Comparison of ENCODE assay signal across 1 cellular context in the genomic region with DNA sequence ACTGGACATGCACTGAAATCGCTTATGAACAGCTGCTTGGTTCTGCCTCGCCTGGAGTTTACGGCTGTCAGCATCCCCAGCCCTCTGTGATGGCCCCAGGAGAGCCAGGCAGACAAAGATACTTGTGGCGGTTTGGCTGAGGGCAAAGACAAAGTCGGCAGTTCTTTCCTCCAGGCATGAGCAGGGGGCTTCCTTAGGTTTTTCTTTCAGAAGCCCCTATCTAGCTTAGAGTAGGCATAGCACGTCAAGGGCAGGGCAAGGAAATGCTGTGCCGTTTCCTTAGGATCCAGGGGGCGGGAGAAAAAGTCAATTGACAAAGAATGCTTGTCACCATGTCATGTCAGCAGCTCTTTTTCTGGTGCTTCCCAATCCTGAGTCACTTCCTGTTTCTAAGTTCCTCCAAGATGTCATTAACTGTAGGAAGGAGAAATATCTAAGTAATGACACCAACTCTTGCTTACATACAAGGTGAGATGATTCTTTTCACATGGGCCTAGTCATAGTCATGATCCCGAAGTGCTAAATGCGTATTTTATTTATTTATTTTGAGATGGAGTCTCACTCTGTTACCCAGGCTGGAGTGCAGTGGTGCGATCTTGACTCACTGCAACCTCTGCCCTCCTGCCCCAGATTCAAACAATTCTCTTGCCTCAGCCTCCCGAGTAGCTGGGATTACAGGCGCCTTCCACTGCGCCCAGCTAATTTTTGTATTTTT.
TF ChIP-seq lines count a peak whose summit lies in the region.

No MANE protein-coding gene starts in this region.

TF ChIP-seq in A549, 52 proteins besides CTCF, POLR2A, EP300 and RAD21 (continued from another document):
- TF ChIP-seq ESRRA (IDR thresholded peaks at IDR 0.05; ENCODE audit: borderline replicate concordance, low read length) (no peak), HES2 (IDR thresholded peaks at IDR 0.05) (no peak), POLR2AphosphoS2 (conservative IDR thresholded peaks at IDR 0.05; ENCODE audit: low read length) (no peak), HEYL (CRISPR knock-in tag; IDR thresholded peaks at IDR 0.05) (no peak), REST (IDR thresholded peaks at IDR 0.05) (no peak), NPAS2 (CRISPR knock-in tag; IDR thresholded peaks at IDR 0.05; ENCODE audit: borderline replicate concordance) (no peak), ELK1 (IDR thresholded peaks at IDR 0.05; ENCODE audit: low read depth, low read length) (no peak)
